26 cellular contexts compared by ENCODE assay signal in the genomic region with DNA sequence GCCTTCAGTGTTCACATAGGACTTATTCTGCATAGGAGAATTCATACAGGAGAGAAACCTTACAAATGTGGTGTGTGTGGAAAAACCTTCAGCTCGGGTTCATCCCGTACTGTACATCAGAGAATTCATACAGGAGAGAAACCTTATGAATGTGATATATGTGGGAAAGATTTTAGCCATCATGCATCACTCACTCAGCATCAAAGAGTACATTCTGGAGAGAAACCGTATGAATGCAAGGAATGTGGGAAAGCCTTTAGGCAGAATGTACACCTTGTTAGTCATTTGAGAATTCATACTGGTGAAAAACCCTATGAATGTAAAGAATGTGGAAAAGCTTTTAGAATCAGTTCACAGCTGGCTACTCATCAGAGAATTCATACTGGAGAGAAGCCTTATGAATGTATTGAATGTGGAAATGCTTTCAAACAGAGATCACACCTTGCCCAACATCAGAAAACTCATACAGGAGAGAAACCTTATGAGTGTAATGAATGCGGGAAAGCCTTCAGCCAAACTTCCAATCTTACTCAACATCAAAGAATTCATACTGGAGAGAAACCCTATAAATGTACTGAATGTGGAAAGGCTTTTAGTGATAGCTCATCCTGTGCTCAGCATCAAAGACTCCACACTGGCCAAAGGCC. TPM values are rescaled to one million over a fixed set of nuclear protein-coding genes. Genes with fewer than 3 reads are reported as not detected.
"Had no signal": no experiment of that assay in that cellular context is flagged by ENCODE, and none has a peak within 500 bp of the region (broad histone marks: within the 10 kb centered on the region; RNA-seq: fewer than 3 reads in every experiment).

No MANE protein-coding gene starts in this region.

- H3K4me1 Mint-ChIP-seq: activated CD4-positive, alpha-beta memory T cell treated with anti-CD3 and anti-CD28 coated beads, Interleukin-2, amount 10 ng/mL, durations not matched to agents 7 days and 5 days; activated CD4-positive, alpha-beta T cell treated with anti-CD3 and anti-CD28 coated beads, Interleukin-2, amount 10 ng/mL, durations not matched to agents 24 days and 14 days; activated T-helper 17 cell treated with anti-CD3 and anti-CD28 coated beads, Interleukin-2, amount 50 U/mL, for 72 hours; naive thymus-derived CD8-positive, alpha-beta T cell; neural crest cell had no signal

- H3K27ac Mint-ChIP-seq: activated CD4-positive, alpha-beta memory T cell treated with anti-CD3 and anti-CD28 coated beads, Interleukin-2, amount 10 ng/mL, durations not matched to agents 7 days and 5 days; activated CD4-positive, alpha-beta T cell treated with anti-CD3 and anti-CD28 coated beads, Interleukin-2, amount 10 ng/mL, durations not matched to agents 24 days and 14 days; activated T-helper 17 cell treated with anti-CD3 and anti-CD28 coated beads, Interleukin-2, amount 50 U/mL, for 72 hours; dendritic cell treated with granulocyte-macrophage colony-stimulating factor and Interleukin-4, amounts not matched to agents 40 ng/mL and 50 ng/mL, for 4 days; naive thymus-derived CD8-positive, alpha-beta T cell; T-helper 1 cell treated with Interleukin-12 subunit alpha and Interleukin-12 subunit beta and Interleukin-4 antibody, amounts not matched to agents 30 μg/mL and 1 μg/mL, for 36 hours had no signal

- H3K4me3 ChIP-seq: breast epithelium, left ventricle myocardium inferior, pancreas, psoas muscle, testis had no signal

- H3K27ac ChIP-seq: breast epithelium, gastrocnemius medialis, left ventricle myocardium inferior, pancreas, psoas muscle, spleen, testis, WERI-Rb-1 had no signal

- H3K4me3 Mint-ChIP-seq: activated CD4-positive, alpha-beta memory T cell treated with anti-CD3 and anti-CD28 coated beads, Interleukin-2, amount 10 ng/mL, durations not matched to agents 7 days and 5 days; activated CD4-positive, alpha-beta T cell treated with anti-CD3 and anti-CD28 coated beads, Interleukin-2, amount 10 ng/mL, durations not matched to agents 24 days and 14 days; activated T-cell treated with anti-CD3 and anti-CD28 coated beads, Interleukin-2, amount 50 U/mL, for 4 hours; activated T-helper 17 cell treated with anti-CD3 and anti-CD28 coated beads, Interleukin-2, amount 50 U/mL, for 72 hours; dendritic cell treated with granulocyte-macrophage colony-stimulating factor and Interleukin-4, amounts not matched to agents 40 ng/mL and 50 ng/mL, for 4 days; naive thymus-derived CD8-positive, alpha-beta T cell; neural crest cell; T-helper 1 cell treated with Interleukin-12 subunit alpha and Interleukin-12 subunit beta and Interleukin-4 antibody, amounts not matched to agents 30 μg/mL and 1 μg/mL, for 36 hours had no signal

- H3K4me1 ChIP-seq: breast epithelium, gastrocnemius medialis, left ventricle myocardium inferior, pancreas, psoas muscle, spleen, testis had no signal

- H3K36me3 ChIP-seq: WERI-Rb-1 had no signal

- ATAC-seq: activated CD4-positive, CD25-positive, alpha-beta regulatory T cell treated with anti-CD3 and anti-CD28 coated beads, Interleukin-2, amount 50 U/mL, for 24 hours; activated T-cell treated with anti-CD3 and anti-CD28 coated beads, Interleukin-2, amount 50 U/mL, for 4 hours; activated T-helper 17 cell treated with anti-CD3 and anti-CD28 coated beads, Interleukin-2, amount 50 U/mL, for 72 hours; gastrocnemius medialis; naive thymus-derived CD8-positive, alpha-beta T cell; pancreas; psoas muscle had no signal

- DNase-seq: activated CD4-positive, alpha-beta memory T cell treated with anti-CD3 and anti-CD28 coated beads, Interleukin-2, amount 10 ng/mL, durations not matched to agents 7 days and 5 days; activated CD4-positive, alpha-beta T cell treated with anti-CD3 and anti-CD28 coated beads, Interleukin-2, amount 10 ng/mL, durations not matched to agents 24 days and 14 days; activated gamma-delta T cell treated with Interleukin-2 at 50 U/mL for 16 hours; activated naive CD4-positive, alpha-beta T cell treated with anti-CD3 and anti-CD28 coated beads, Interleukin-2, amount 50 U/mL, for 16 hours; activated T-cell treated with anti-CD3 and anti-CD28 coated beads, Interleukin-2, amount 50 U/mL, for 4 hours; central memory CD4-positive, alpha-beta T cell; effector CD4-positive, alpha-beta T cell; gastrocnemius medialis; glutamatergic neuron; left ventricle myocardium inferior; mammary epithelial cell; naive thymus-derived CD8-positive, alpha-beta T cell; nucleus accumbens; pancreas; psoas muscle; spleen; stimulated activated naive CD4-positive, alpha-beta T cell treated with Interleukin-2 at 50 U/mL for 16 hours; T-helper 9 cell; testis; WERI-Rb-1 had no signal

- H3K27me3 ChIP-seq: breast epithelium, gastrocnemius medialis, pancreas, spleen, testis had no signal

- H3K27me3 Mint-ChIP-seq: activated CD4-positive, alpha-beta memory T cell treated with anti-CD3 and anti-CD28 coated beads, Interleukin-2, amount 10 ng/mL, durations not matched to agents 7 days and 5 days; activated CD4-positive, alpha-beta T cell treated with anti-CD3 and anti-CD28 coated beads, Interleukin-2, amount 10 ng/mL, durations not matched to agents 24 days and 14 days; activated T-helper 17 cell treated with anti-CD3 and anti-CD28 coated beads, Interleukin-2, amount 50 U/mL, for 72 hours; dendritic cell treated with granulocyte-macrophage colony-stimulating factor and Interleukin-4, amounts not matched to agents 40 ng/mL and 50 ng/mL, for 4 days; naive thymus-derived CD8-positive, alpha-beta T cell had no signal

RNA-seq across cellular contexts. Expression of gene ZNF471, which starts 17.7 kb away (rescaled TPM):
- total RNA-seq: neural crest cell had no signal

RNA-seq across cellular contexts. Expression of gene ZNF667, which starts 48.2 kb away (rescaled TPM):
- total RNA-seq: activated CD4-positive, alpha-beta memory T cell treated with anti-CD3 and anti-CD28 coated beads, Interleukin-2, amount 10 ng/mL, durations not matched to agents 7 days and 5 days; activated CD4-positive, alpha-beta T cell treated with anti-CD3 and anti-CD28 coated beads, Interleukin-2, amount 10 ng/mL, durations not matched to agents 24 days and 14 days; neural crest cell had no signal
